Comparison of ENCODE assay signal across 14 cellular contexts in the genomic region with DNA sequence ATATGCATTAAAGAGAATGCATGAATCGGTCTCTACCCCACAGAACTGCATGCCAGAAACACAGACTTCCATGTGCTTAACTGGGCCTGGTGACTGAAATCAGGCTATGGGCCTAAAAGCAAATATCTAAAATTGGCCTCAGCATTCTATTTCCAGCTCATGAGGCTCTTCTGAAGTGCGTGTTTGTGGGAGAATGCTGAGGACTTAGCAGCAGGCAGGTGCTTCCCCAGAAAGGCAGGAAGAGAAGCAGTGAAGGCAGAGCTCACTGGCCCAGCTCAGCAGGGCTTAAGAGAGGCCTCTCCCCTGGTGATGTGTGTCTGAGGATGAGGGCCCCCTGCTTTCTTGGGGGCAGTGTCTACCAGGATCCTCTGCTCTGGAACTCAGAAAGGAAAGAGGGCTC. TPM values are rescaled to one million over a fixed set of nuclear protein-coding genes. Genes with fewer than 3 reads are reported as not detected.
DNase-seq lines count a peak whose midpoint lies in the region; ATAC-seq and TF ChIP-seq lines count a peak whose summit lies in the region.
"Had no signal": no experiment of that assay in that cellular context is flagged by ENCODE, and none has a peak within 500 bp of the region (broad histone marks: within the 10 kb centered on the region; RNA-seq: fewer than 3 reads in every experiment).

No MANE protein-coding gene starts in this region.

- no peak for DNase-seq in heart left ventricle
- DNase-seq in NCI-H774 (lab: John Stamatoyannopoulos, UW): no peak
- DNase-seq in SK-N-DZ (ENCODE audit: low spot score): no peak
- no peak for DNase-seq in COLO668 (lab: John Stamatoyannopoulos, UW; ENCODE audit: unreplicated experiment)
- DNase-seq: ACHN, activated gamma-delta T cell treated with Interleukin-2 at 50 U/mL for 16 hours, caudate nucleus, NCI-H1417, transverse colon had no signal

- H3K9ac ChIP-seq in BLaER1 treated with 17β-estradiol and CSF1 and Interleukin-3, amounts not matched to agents 10 nM and 100 nM: peak overlapping the region in 6 of 11 experiments; percentile 35 to 78 (median 70); a peak in 12 of 22 replicates

- no peaks in the 10 kb centered on the region for H3K36me3 ChIP-seq in BLaER1 treated with 17β-estradiol and CSF1 and Interleukin-3, amounts not matched to agents 10 nM and 100 nM
- H3K36me3 ChIP-seq in heart left ventricle: peaks cover 0 to 40% (median 15%) of the 10 kb centered on the region in 9 donors
- H3K36me3 ChIP-seq: transverse colon had no signal

- ATAC-seq in GM21423 (IDR thresholded peaks at IDR 0.05; ENCODE audit: unreplicated experiment): peak; percentile 56
- peak; percentile 68 for ATAC-seq in HG03175 (IDR thresholded peaks at IDR 0.05; ENCODE audit: unreplicated experiment)
- peak; percentile 35 to 73 (median 50) for ATAC-seq in heart left ventricle
- ATAC-seq in HG02642 (IDR thresholded peaks at IDR 0.05; ENCODE audit: poor library complexity, unreplicated experiment): no peak

- H3K27me3 ChIP-seq in BLaER1 treated with 17β-estradiol and CSF1 and Interleukin-3, amounts not matched to agents 10 nM and 100 nM: peaks cover 0 to 48% (median 0%) of the 10 kb centered on the region in 11 experiments; a peak in 6 of 22 replicates
- H3K27me3 ChIP-seq in heart left ventricle: no peaks in the 10 kb centered on the region
- H3K27me3 ChIP-seq: esophagus muscularis mucosa, transverse colon had no signal

- peak overlapping the region in 7 of 11 experiments; percentile 18 to 82 (median 76); a peak in 12 of 22 replicates for H3K27ac ChIP-seq in BLaER1 treated with 17β-estradiol and CSF1 and Interleukin-3, amounts not matched to agents 10 nM and 100 nM
- H3K27ac ChIP-seq in heart left ventricle: peak overlapping the region in 10 of 12 donors; percentile 58 to 86 (median 74)
- H3K27ac ChIP-seq: transverse colon had no signal

- peak overlapping the region; percentile 89 to 99 (median 97) for H3K4me2 ChIP-seq in BLaER1 treated with 17β-estradiol and CSF1 and Interleukin-3, amounts not matched to agents 10 nM and 100 nM

- H3K4me3 ChIP-seq in BLaER1 treated with 17β-estradiol and CSF1 and Interleukin-3, amounts not matched to agents 10 nM and 100 nM: peak overlapping the region in 4 of 10 experiments; percentile 50 to 63 (median 56); a peak in 7 of 20 replicates
- H3K4me3 ChIP-seq in heart left ventricle: no peak overlapping the region
- H3K4me3 ChIP-seq: esophagus muscularis mucosa, transverse colon had no signal

- peaks cover 37 to 90% (median 74%) of the 10 kb centered on the region in 10 experiments for H3K4me1 ChIP-seq in BLaER1 treated with 17β-estradiol and CSF1 and Interleukin-3, amounts not matched to agents 10 nM and 100 nM
- peaks cover 0 to 35% (median 9%) of the 10 kb centered on the region in 12 donors for H3K4me1 ChIP-seq in heart left ventricle
- H3K4me1 ChIP-seq: transverse colon had no signal

- WGBS in heart left ventricle, 4 donors: 34 to 53% (median 42%) methylated on average over 2 of the region's 2 CpGs

- TF ChIP-seq POLR2A in heart left ventricle (IDR thresholded peaks at IDR 0.05): no peak

- peaks cover 0 to 13% (median 0%) of the 10 kb centered on the region in 11 experiments; a peak in 2 of 22 replicates for H4K20me1 ChIP-seq in BLaER1 treated with 17β-estradiol and CSF1 and Interleukin-3, amounts not matched to agents 10 nM and 100 nM

- peaks cover 15 to 28% (median 23%) of the 10 kb centered on the region in 11 experiments; a peak in 20 of 22 replicates for H3K9me3 ChIP-seq in BLaER1 treated with 17β-estradiol and CSF1 and Interleukin-3, amounts not matched to agents 10 nM and 100 nM (replicated peaks in 1 of 11)
- peaks cover 0 to 7% (median 0%) of the 10 kb centered on the region in 12 donors for H3K9me3 ChIP-seq in heart left ventricle
- H3K9me3 ChIP-seq: esophagus muscularis mucosa, transverse colon had no signal

- intact Hi-C loops in heart left ventricle (cut with DNase I): loop anchor here in 3 of 10 donors (2.0 to 10.0 kb wide), 4 partner anchors 43 to 87 kb away; partner anchors contain the start of gene ADGRD1 (in 1 of the 3)

- no peak for TF ChIP-seq CTCF in heart left ventricle (IDR thresholded peaks at IDR 0.05)

RNA-seq across cellular contexts. Expression of gene ADGRD1, which starts 48.6 kb away (rescaled TPM):
- total RNA-seq in heart left ventricle: 100 to 1,000 TPM in 2 of 9 donors, 10 to 100 TPM in 7; 36.3 to 109 (median 75.1) TPM
- polyA plus RNA-seq in heart left ventricle: 10 to 100 TPM; 22.7 to 25.7 TPM
- polyA plus RNA-seq in SK-N-DZ (2014; cell fraction: cytosol; rRNA removed): 2.9 and 4.0 TPM in 2 replicates
- 8.3 and 10.0 TPM in 2 replicates for polyA plus RNA-seq in SK-N-DZ (2014; cell fraction: nucleus; rRNA removed)
